In the genomic region with DNA sequence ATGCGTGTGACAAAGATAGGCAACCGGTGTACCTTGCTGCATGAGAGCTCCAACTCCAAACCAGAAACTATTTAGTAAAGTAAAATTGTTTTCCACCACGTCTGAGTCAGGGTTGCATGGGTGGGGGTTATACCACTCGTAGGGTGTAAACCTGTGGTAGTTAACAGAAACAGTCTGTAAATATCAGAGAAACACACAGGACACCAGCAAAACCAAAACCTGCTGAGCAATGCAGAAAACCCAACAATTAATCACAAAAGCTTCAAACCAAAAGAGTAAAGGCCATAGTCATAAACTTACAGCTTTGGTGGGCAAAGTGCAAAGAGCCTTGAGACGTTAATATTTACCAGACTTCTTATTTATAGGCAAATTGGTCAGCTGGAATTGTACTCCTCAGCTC, we compare ENCODE assay signal across 23 cellular contexts.
"Had no signal": no experiment of that assay in that cellular context is flagged by ENCODE, and none has a peak within 500 bp of the region (broad histone marks: within the 10 kb centered on the region; RNA-seq: fewer than 3 reads in every experiment).

No MANE protein-coding gene starts in this region.

- FAIRE-seq: keratinocyte had no signal

- H3K4me1 ChIP-seq: esophagus squamous epithelium, gastroesophageal sphincter, psoas muscle, sigmoid colon, tibial artery, upper lobe of left lung, vagina had no signal

- H3K4me3 Mint-ChIP-seq: effector memory CD8-positive, alpha-beta T cell; immature natural killer cell; natural killer cell treated with Interleukin-12 subunit alpha and Interleukin-12 subunit beta and Interleukin-15 and Interleukin-18, amount 100 ng/mL, for 72 hours had no signal

- H3K27ac ChIP-seq: epithelial cell of prostate, esophagus squamous epithelium, gastroesophageal sphincter, psoas muscle, sigmoid colon, skin epidermis, tibial artery, upper lobe of left lung, vagina had no signal

- DNase-seq: effector memory CD8-positive, alpha-beta T cell; esophagus squamous epithelium; foreskin fibroblast; glutamatergic neuron; immature natural killer cell; left colon; left ventricle myocardium superior; mesenchymal stem cell; midbrain; occipital lobe; psoas muscle; sigmoid colon; stimulated activated CD4-positive, alpha-beta T cell treated with anti-CD3 and anti-CD28 coated beads, Interleukin-2, amount 100 ng/mL, for 48 hours; stimulated activated naive CD8-positive, alpha-beta T cell treated with anti-CD3 and anti-CD28 coated beads, Interleukin-15, Interleukin-2, amounts not matched to agents 100 U/mL and 50 U/mL, for 24 hours; tibial artery; upper lobe of left lung had no signal

- H3K27ac Mint-ChIP-seq: effector memory CD8-positive, alpha-beta T cell; immature natural killer cell; natural killer cell treated with Interleukin-12 subunit alpha and Interleukin-12 subunit beta and Interleukin-15 and Interleukin-18, amount 100 ng/mL, for 72 hours had no signal

- H3K9me3 Mint-ChIP-seq: effector memory CD8-positive, alpha-beta T cell had no signal

- H3K36me3 Mint-ChIP-seq: natural killer cell treated with Interleukin-12 subunit alpha and Interleukin-12 subunit beta and Interleukin-15 and Interleukin-18, amount 100 ng/mL, for 72 hours had no signal

- H3K36me3 ChIP-seq: esophagus squamous epithelium, gastroesophageal sphincter, sigmoid colon, tibial artery, upper lobe of left lung, vagina had no signal

- H3K4me3 ChIP-seq: esophagus squamous epithelium, gastroesophageal sphincter, lung, psoas muscle, sigmoid colon, skin epidermis, tibial artery, upper lobe of left lung, vagina had no signal

- H3K9me3 ChIP-seq: esophagus squamous epithelium, gastroesophageal sphincter, psoas muscle, sigmoid colon, tibial artery, upper lobe of left lung, vagina had no signal

- ATAC-seq: effector memory CD8-positive, alpha-beta T cell; gastroesophageal sphincter; left colon; left ventricle myocardium superior; psoas muscle; stimulated activated naive CD8-positive, alpha-beta T cell treated with anti-CD3 and anti-CD28 coated beads, Interleukin-15, Interleukin-2, amounts not matched to agents 100 U/mL and 50 U/mL, for 24 hours had no signal

- H3K27me3 Mint-ChIP-seq: effector memory CD8-positive, alpha-beta T cell; natural killer cell treated with Interleukin-12 subunit alpha and Interleukin-12 subunit beta and Interleukin-15 and Interleukin-18, amount 100 ng/mL, for 72 hours had no signal

- H3K27me3 ChIP-seq: esophagus squamous epithelium, gastroesophageal sphincter, sigmoid colon, tibial artery, upper lobe of left lung, vagina had no signal

- H3K4me1 Mint-ChIP-seq: immature natural killer cell had no signal
